In genomic region chr5:36648426-36648825, GRCh38 we compare ENCODE assay signal across 1 cellular context.
A peak's percentile ranks its signal among the peaks of the same experiment; 100 is the strongest.
TF ChIP-seq lines count a peak whose summit lies in the region.

No MANE protein-coding gene starts in this region.

TF ChIP-seq in IMR-90, 13 proteins besides CTCF, POLR2A, EP300 and RAD21:
- TF ChIP-seq MAFK (IDR thresholded peaks at IDR 0.05; ENCODE audit: low read depth, low read length) (peak; percentile 43; the same call in 1 of the 2 replicates), MXI1 (IDR thresholded peaks at IDR 0.05; ENCODE audit: borderline replicate concordance, low read depth, low read length) (no peak)
